In the genomic region with DNA sequence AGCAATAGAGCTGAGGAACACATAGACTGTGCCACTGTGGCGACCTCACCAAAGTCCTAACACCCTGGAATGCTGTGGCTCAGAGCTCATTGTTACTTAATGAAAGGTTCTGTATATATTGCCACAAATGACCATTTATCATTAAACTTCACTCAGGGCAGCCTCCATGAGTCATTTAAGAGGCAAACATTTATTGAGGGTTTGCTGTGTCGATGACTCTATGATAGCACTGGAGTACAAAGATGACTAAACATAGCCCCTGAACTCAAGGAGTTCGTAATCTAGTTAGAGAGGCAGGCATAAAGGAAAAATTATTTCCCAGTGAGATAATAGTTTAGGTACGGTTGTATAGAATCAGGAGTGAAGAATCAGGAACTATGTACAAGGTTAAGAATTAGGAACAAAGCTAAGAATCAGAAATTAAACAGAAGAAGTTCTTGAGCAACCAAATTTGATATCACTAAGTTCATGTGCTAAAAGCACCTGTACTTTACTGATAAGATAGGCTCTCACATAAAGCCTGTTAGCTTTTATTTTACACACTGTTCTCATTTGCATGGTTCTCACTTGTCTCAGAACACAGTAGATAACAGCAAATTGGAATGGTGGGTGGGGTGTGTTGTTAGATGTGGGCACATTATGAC, we compare ENCODE assay signal across 11 cellular contexts. TPM values are rescaled to one million over a fixed set of nuclear protein-coding genes. Genes with fewer than 3 reads are reported as not detected.
A peak's percentile ranks its signal among the peaks of the same experiment; 100 is the strongest.
DNase-seq lines count a peak whose midpoint lies in the region; ATAC-seq and TF ChIP-seq lines count a peak whose summit lies in the region.
"Had no signal": no experiment of that assay in that cellular context is flagged by ENCODE, and none has a peak within 500 bp of the region (broad histone marks: within the 10 kb centered on the region; RNA-seq: fewer than 3 reads in every experiment).

No MANE protein-coding gene starts in this region.

- H3K27ac ChIP-seq in HCT116 (ENCODE audit: low read depth, low read length) (peak overlapping the region; percentile 20; the same call in 1 of the 2 replicates), SJSA1 (peak overlapping the region; percentile 12; the same call in 1 of the 2 replicates), fibroblast of lung (ENCODE audit: insufficient read depth, low read length) (peak overlapping the region; percentile 38), smooth muscle cell (ENCODE audit: low read depth) (peak overlapping the region; percentile 54), thyroid gland (no peak overlapping the region)
- H3K27ac ChIP-seq: upper lobe of right lung had no signal

- H3K27me3 ChIP-seq in HCT116 (ENCODE audit: insufficient read depth, low read length) (no peaks in the 10 kb centered on the region), SJSA1 (replicated peaks) (no peaks in the 10 kb centered on the region), fibroblast of lung (ENCODE audit: control insufficient read depth, insufficient read depth, low read length) (no peaks in the 10 kb centered on the region), smooth muscle cell (ENCODE audit: low read depth) (no peaks in the 10 kb centered on the region), thyroid gland (no peaks in the 10 kb centered on the region)
- H3K27me3 ChIP-seq: upper lobe of right lung had no signal

- H2AFZ ChIP-seq in HCT116 (ENCODE audit: low read depth, low read length, poor library complexity, severe bottlenecking), result no peak overlapping the region
- H2AFZ ChIP-seq in fibroblast of lung (ENCODE audit: low read length), result no peak overlapping the region
- H2AFZ ChIP-seq in smooth muscle cell (ENCODE audit: low read depth), result no peak overlapping the region

- ATAC-seq in HCT116 (peak; percentile 89), HG03045 (IDR thresholded peaks at IDR 0.05; ENCODE audit: unreplicated experiment) (no peak)
- ATAC-seq: upper lobe of right lung, WTC11 had no signal

- peaks cover 0 to 12% of the 10 kb centered on the region in 2 experiments; a peak in 3 of 4 replicates for H3K36me3 ChIP-seq in HCT116 (ENCODE audit: control insufficient read depth in 1 of 2, insufficient read depth in 2 of 2, low read length in 2 of 2)
- peaks cover 31% of the 10 kb centered on the region for H3K36me3 ChIP-seq in SJSA1
- H3K36me3 ChIP-seq in fibroblast of lung (ENCODE audit: control insufficient read depth, insufficient read depth, low read length), result no peaks in the 10 kb centered on the region
- peaks cover 6% of the 10 kb centered on the region for H3K36me3 ChIP-seq in smooth muscle cell (ENCODE audit: low read depth)
- H3K36me3 ChIP-seq in thyroid gland, result peaks cover 0 to 7% of the 10 kb centered on the region in 2 donors

- peak overlapping the region; percentile 47 for H3K4me2 ChIP-seq in HCT116 (ENCODE audit: low read length)
- peak overlapping the region; percentile 45 for H3K4me2 ChIP-seq in fibroblast of lung (ENCODE audit: extremely low read depth, insufficient read depth, low read length)
- H3K4me2 ChIP-seq in smooth muscle cell, result peak overlapping the region; percentile 29

- H3K9me2 ChIP-seq in HCT116 (ENCODE audit: insufficient read depth), result no peaks in the 10 kb centered on the region

- H3K9me3 ChIP-seq in HCT116 (ENCODE audit: control insufficient read depth in 1 of 2, insufficient read depth in 1 of 2, low read depth in 1 of 2, low read length in 2 of 2) (no peaks in the 10 kb centered on the region), SJSA1 (replicated peaks) (no peaks in the 10 kb centered on the region), fibroblast of lung (ENCODE audit: control insufficient read depth, insufficient read depth, low read depth, low read length) (no peaks in the 10 kb centered on the region), smooth muscle cell (replicated peaks; ENCODE audit: low read depth) (no peaks in the 10 kb centered on the region), thyroid gland (no peaks in the 10 kb centered on the region)
- H3K9me3 ChIP-seq: upper lobe of right lung had no signal

- no TSS peak for BruUV-seq in HCT116 (replicated peaks; lab: Mats Ljungman, UMichigan)

- RAD21 ChIA-PET in HCT116 (lab: Charles Lee; ENCODE audit: low non-redundant PET in 1 of 2, low total read pairs in 2 of 2, uncharacterized antibody in 2 of 2, unreplicated experiment in 2 of 2), result no interaction called here

- POLR2A ChIA-PET in HCT116 (lab: Charles Lee), result interaction anchor here (1.0 kb wide), 1 partner anchor 8 kb away, joined by 4 read pairs; a partner anchor contains a TSS

- DNase-seq in HCT116 (ENCODE audit: low read depth, low spot score) (peak; percentile 54), SJSA1 (ENCODE audit: low read depth in 1 of 2, low spot score in 2 of 2) (peak in 1 of 2 experiments; percentile 53), fibroblast of lung (ENCODE audit: low read depth in 2 of 2) (peak; percentile 57 to 98), smooth muscle cell (lab: John Stamatoyannopoulos, UW; ENCODE audit: unreplicated experiment) (no peak), NOMO-1 treated with DMSO at 0.1 percent for 48 hours (lab: John Stamatoyannopoulos, UW; ENCODE audit: unreplicated experiment) (no peak), thyroid gland (no peak)
- DNase-seq: DMS153, NCI-H2029 treated with DMSO at 0.1 percent for 48 hours, upper lobe of right lung had no signal

- H3K9ac ChIP-seq in HCT116 (ENCODE audit: low read length) (no peak overlapping the region), fibroblast of lung (ENCODE audit: insufficient read depth, low read length) (no peak overlapping the region), smooth muscle cell (ENCODE audit: low read depth) (no peak overlapping the region)

- H4K20me1 ChIP-seq in HCT116 (ENCODE audit: insufficient read depth) (no peaks in the 10 kb centered on the region), fibroblast of lung (ENCODE audit: control insufficient read depth, extremely low read depth, insufficient read depth, low read length) (no peaks in the 10 kb centered on the region), smooth muscle cell (ENCODE audit: low read depth) (peaks cover 43% of the 10 kb centered on the region)

- peaks cover 8% of the 10 kb centered on the region for H3F3A ChIP-seq in smooth muscle cell (ENCODE audit: low read depth)

- H3K4me1 ChIP-seq in HCT116 (ENCODE audit: control insufficient read depth in 1 of 2, insufficient read depth in 2 of 2, low read length in 2 of 2), result peaks cover 6 to 14% of the 10 kb centered on the region in 2 experiments; a peak in 3 of 4 replicates
- peaks cover 14% of the 10 kb centered on the region for H3K4me1 ChIP-seq in SJSA1 (replicated peaks)
- H3K4me1 ChIP-seq in fibroblast of lung (ENCODE audit: control insufficient read depth, extremely low read depth, insufficient read depth, low read length), result peaks cover 2% of the 10 kb centered on the region
- no peaks in the 10 kb centered on the region for H3K4me1 ChIP-seq in smooth muscle cell (ENCODE audit: low read depth)
- no peaks in the 10 kb centered on the region for H3K4me1 ChIP-seq in thyroid gland
- H3K4me1 ChIP-seq: upper lobe of right lung had no signal

- no peak for TF ChIP-seq RAD21 in HCT116 (IDR thresholded peaks at IDR 0.05; ENCODE audit: low read depth)

- H3K4me3 ChIP-seq in HCT116 (replicated peaks in 1 of 2; ENCODE audit: low read depth in 1 of 2, low read length in 2 of 2), result no peak overlapping the region
- no peak overlapping the region for H3K4me3 ChIP-seq in SJSA1
- no peak overlapping the region for H3K4me3 ChIP-seq in fibroblast of lung (replicated peaks in 1 of 4; ENCODE audit: control extremely low read depth in 1 of 4, insufficient read depth in 1 of 4, low read depth in 3 of 4, low read length in 4 of 4)
- no peak overlapping the region for H3K4me3 ChIP-seq in smooth muscle cell
- no peak overlapping the region for H3K4me3 ChIP-seq in thyroid gland (replicated peaks in 1 of 3)
- H3K4me3 ChIP-seq: upper lobe of right lung had no signal

- CTCF ChIA-PET in HCT116 (lab: Charles Lee), result no interaction called here

- no peak for TF ChIP-seq POLR2A in HCT116 (IDR thresholded peaks at IDR 0.05; ENCODE audit: borderline replicate concordance, extremely low read depth, insufficient read depth, insufficient read length)
- TF ChIP-seq POLR2A in thyroid gland (IDR thresholded peaks at IDR 0.05), result no peak

- WGBS in smooth muscle cell (ENCODE audit: low lambda C conversion rate), result 43% methylated on average over 4 of the region's 4 CpGs
- WGBS in thyroid gland, 2 donors, result 94 to 95% methylated on average over 4 of the region's 4 CpGs

- no peaks in the 10 kb centered on the region for H3K79me2 ChIP-seq in HCT116 (ENCODE audit: insufficient read depth, low read length)
- peaks cover 2% of the 10 kb centered on the region for H3K79me2 ChIP-seq in fibroblast of lung (ENCODE audit: control insufficient read depth, insufficient read depth, low read length)
- H3K79me2 ChIP-seq in smooth muscle cell (ENCODE audit: low read depth), result peaks cover 20% of the 10 kb centered on the region

- TF ChIP-seq CTCF in HCT116 (IDR thresholded peaks at IDR 0.05 in 2 of 3, conservative IDR thresholded peaks at IDR 0.05 in 1 of 3; ENCODE audit: borderline replicate concordance in 1 of 3, insufficient read depth in 1 of 3, low read depth in 2 of 3, low read length in 2 of 3) (no peak), fibroblast of lung (conservative IDR thresholded peaks at IDR 0.05 in 1 of 2, IDR thresholded peaks at IDR 0.05 in 1 of 2; ENCODE audit: low read depth in 1 of 2, low read length in 2 of 2) (no peak), smooth muscle cell (IDR thresholded peaks at IDR 0.05; ENCODE audit: borderline replicate concordance, insufficient read depth, poor library complexity, severe bottlenecking) (no peak), thyroid gland (IDR thresholded peaks at IDR 0.05) (no peak)

- intact Hi-C loops in HCT116 (cut with micrococcal nuclease), result no loop called here
- intact Hi-C loops in thyroid gland (cut with DNase I), result no loop called here

TF ChIP-seq in HCT116, 20 proteins besides CTCF, POLR2A, EP300 and RAD21 (continues in another document):
- peak; percentile 39; the same call in 1 of the 2 replicates for TF ChIP-seq SP1 (IDR thresholded peaks at IDR 0.05; ENCODE audit: low read depth)

RNA-seq across cellular contexts. Expression of a gene that starts 7.9 kb away (rescaled TPM):
- total RNA-seq in HCT116 (2021; ENCODE audit: unreplicated experiment) (12.3 TPM), fibroblast of lung (13.6 and 28.9 TPM in 2 replicates), smooth muscle cell (39.9 and 41.1 TPM in 2 replicates), thyroid gland (10 to 100 TPM in 2 of 4 donors, 1 to 10 TPM in 2; 7.8 to 13.7 (median 10.2) TPM)
- polyA plus RNA-seq in HCT116 (2012), result 2.7 and 2.9 TPM in 2 replicates
- total RNA-seq in SJSA1 (2014; rRNA removed; shearing (Covaris generic)), result 16.3 and 18.4 TPM in 2 replicates
- polyA plus RNA-seq in fibroblast of lung (12.1 and 17.3 TPM in 2 replicates), smooth muscle cell (7.5 and 7.9 TPM in 2 replicates)
- 6.1 and 8.2 TPM in 2 replicates for polyA plus RNA-seq in fibroblast of lung (2012)
- 12.4 and 15.6 TPM in 2 replicates for polyA minus RNA-seq in fibroblast of lung (ENCODE audit: low replicate concordance)

RNA-seq across cellular contexts. Expression of a gene that starts 47.0 kb away (rescaled TPM):
- total RNA-seq in HCT116 (2021; ENCODE audit: unreplicated experiment) (59.5 TPM), fibroblast of lung (22.6 and 30.7 TPM in 2 replicates), smooth muscle cell (41.1 and 43.3 TPM in 2 replicates), thyroid gland (10 to 100 TPM; 10.1 to 28.2 (median 19.2) TPM)
- 51.5 and 64.6 TPM in 2 replicates for polyA plus RNA-seq in HCT116 (2012)
- 16.9 and 20.7 TPM in 2 replicates for total RNA-seq in SJSA1 (2014; rRNA removed; shearing (Covaris generic))
- polyA plus RNA-seq in fibroblast of lung (19.8 and 22.4 TPM in 2 replicates), smooth muscle cell (35.0 and 47.1 TPM in 2 replicates)
- 20.7 and 25.2 TPM in 2 replicates for polyA plus RNA-seq in fibroblast of lung (2012)
- 39.6 and 43.1 TPM in 2 replicates for polyA minus RNA-seq in fibroblast of lung (ENCODE audit: low replicate concordance)

Comparison
In these comparisons a context has a peak if more than half of its experiments do, and no peak if none do; other contexts are left out.
1. DNase-seq: peak in HCT116 (single experiment) and fibroblast of lung (2 of 2); none in smooth muscle cell (single experiment), NOMO-1 treated with DMSO at 0.1 percent for 48 hours (single experiment) and thyroid gland (0 of 2).
2. H3K27ac ChIP-seq: peak in HCT116 (single experiment), SJSA1 (single experiment), fibroblast of lung (single experiment) and smooth muscle cell (single experiment); none in thyroid gland (0 of 3).
3. Peak in every context shown above with its lines, with median percentiles within 50 percentile points of each other: H3K4me2 ChIP-seq.